Comparison of ENCODE assay signal across 9 cellular contexts in genomic region chr20:41173791-41174341, GRCh38. TPM values are rescaled to one million over a fixed set of nuclear protein-coding genes. Genes with fewer than 3 reads are reported as not detected.
DNase-seq lines count a peak whose midpoint lies in the region; ATAC-seq and TF ChIP-seq lines count a peak whose summit lies in the region.
"Had no signal": no experiment of that assay in that cellular context is flagged by ENCODE, and none has a peak within 500 bp of the region (broad histone marks: within the 10 kb centered on the region; RNA-seq: fewer than 3 reads in every experiment).

No MANE protein-coding gene starts in this region.

- peak in 3 of 7 experiments; percentile 2 to 44 (median 8) for DNase-seq in CD8-positive, alpha-beta T cell
- DNase-seq in RWPE1 (ENCODE audit: low spot score): no peak
- DNase-seq in left ventricle myocardium inferior: no peak
- peak in 1 of 2 donors; percentile 15 for DNase-seq in gastrocnemius medialis
- DNase-seq in HCEC 1CT: no peak

- peaks cover 43% of the 10 kb centered on the region for H3K4me1 Mint-ChIP-seq in CD8-positive, alpha-beta T cell (ENCODE audit: low read depth)

- peaks cover 62% of the 10 kb centered on the region for H3K36me3 ChIP-seq in CD8-positive, alpha-beta T cell (ENCODE audit: insufficient read depth, low read length)
- H3K36me3 ChIP-seq in left ventricle myocardium inferior (peaks cover 48% of the 10 kb centered on the region), gastrocnemius medialis (peaks cover 0 to 26% of the 10 kb centered on the region in 2 donors)

- CTCF ChIA-PET in CD8-positive, alpha-beta T cell (lab: Charles Lee): interaction anchor here (0.6 to 8.2 kb wide), 20 partner anchors 9 to 171 kb away, joined by 3 to 94 read pairs (median 8); partner anchors contain the start of genes LPIN3 and PLCG1
- CTCF ChIA-PET in RWPE1 (lab: Yijun Ruan, JAX): interaction anchor here (0.6 to 3.1 kb wide), 26 partner anchors 8 to 255 kb away, joined by 3 to 96 read pairs (median 6); partner anchors contain the start of genes LPIN3 and PLCG1

- peaks cover 15% of the 10 kb centered on the region for H3K4me1 ChIP-seq in CD8-positive, alpha-beta T cell (ENCODE audit: insufficient read depth, low read length)
- H3K4me1 ChIP-seq in left ventricle myocardium inferior (peaks cover 77% of the 10 kb centered on the region), gastrocnemius medialis (peaks cover 66 to 71% of the 10 kb centered on the region in 2 donors)

- TF ChIP-seq CTCF in CD8-positive, alpha-beta T cell (IDR thresholded peaks at IDR 0.05): no peak
- no peak for TF ChIP-seq CTCF in RWPE1 (conservative IDR thresholded peaks at IDR 0.05; ENCODE audit: low read depth)
- no peak for TF ChIP-seq CTCF in left ventricle myocardium inferior (IDR thresholded peaks at IDR 0.05; ENCODE audit: borderline replicate concordance)
- no peak for TF ChIP-seq CTCF in gastrocnemius medialis (IDR thresholded peaks at IDR 0.05 in 4 of 5, conservative IDR thresholded peaks at IDR 0.05 in 1 of 5)

- H3K27me3 Mint-ChIP-seq in CD8-positive, alpha-beta T cell (ENCODE audit: low read depth): no peaks in the 10 kb centered on the region
- H3K27me3 Mint-ChIP-seq: activated naive CD4-positive, alpha-beta T cell treated with anti-CD3 and anti-CD28 coated beads, Interleukin-2, amount 50 U/mL, for 24 hours had no signal

- H3K36me3 Mint-ChIP-seq in CD8-positive, alpha-beta T cell: peaks cover 84% of the 10 kb centered on the region

- H3K9me3 ChIP-seq in CD8-positive, alpha-beta T cell (ENCODE audit: low read length): no peaks in the 10 kb centered on the region
- H3K9me3 ChIP-seq in left ventricle myocardium inferior (replicated peaks) (no peaks in the 10 kb centered on the region), gastrocnemius medialis (no peaks in the 10 kb centered on the region)

- intact Hi-C loops in CD8-positive, alpha-beta T cell (cut with DNase I, micrococcal nuclease): loop anchor here (1.0 to 5.0 kb wide), 5 partner anchors 37 to 205 kb away; partner anchors contain the start of genes LPIN3 (in 2 of the 2) and PLCG1 (in 1 of the 2)
- intact Hi-C loops in left ventricle myocardium inferior (cut with micrococcal nuclease) (loop anchor here (5.0 kb wide), 1 partner anchor 163 kb away; no protein-coding TSS in a partner anchor), gastrocnemius medialis (cut with DNase I; ENCODE audit: low total_unique reads) (loop anchor here (1.0 to 5.0 kb wide), 4 partner anchors 37 to 237 kb away; partner anchors contain the start of genes LPIN3 and PLCG1)

- peak overlapping the region; percentile 81 for H3K27ac Mint-ChIP-seq in CD8-positive, alpha-beta T cell

- no peaks in the 10 kb centered on the region for H3K27me3 ChIP-seq in CD8-positive, alpha-beta T cell (ENCODE audit: insufficient read depth, low read length)
- H3K27me3 ChIP-seq in left ventricle myocardium inferior (ENCODE audit: low read depth) (no peaks in the 10 kb centered on the region), gastrocnemius medialis (no peaks in the 10 kb centered on the region)

- in situ Hi-C loops in gastrocnemius medialis (cut with MboI; ENCODE audit: low sequenced_read_pairs in 4 of 4): loop anchor here (5.0 to 10.0 kb wide), 3 partner anchors 51 to 168 kb away; partner anchors contain the start of gene LPIN3 (in 2 of the 4)

- no peak for TF ChIP-seq POLR2A in gastrocnemius medialis (IDR thresholded peaks at IDR 0.05)

- no peak overlapping the region for H3K4me3 Mint-ChIP-seq in CD8-positive, alpha-beta T cell
- H3K4me3 Mint-ChIP-seq: activated naive CD4-positive, alpha-beta T cell treated with anti-CD3 and anti-CD28 coated beads, Interleukin-2, amount 50 U/mL, for 24 hours had no signal

- no peak overlapping the region for H3K27ac ChIP-seq in CD8-positive, alpha-beta T cell (ENCODE audit: low read depth, low read length)
- H3K27ac ChIP-seq in RWPE1 (peak overlapping the region; percentile 76), left ventricle myocardium inferior (replicated peaks) (peak overlapping the region; percentile 89), gastrocnemius medialis (peak overlapping the region; percentile 68 to 80 (median 76))

- ATAC-seq in CD8-positive, alpha-beta T cell: no peak
- ATAC-seq in gastrocnemius medialis (no peak), GM19324 (IDR thresholded peaks at IDR 0.05; ENCODE audit: low FRiP score, unreplicated experiment) (no peak), GM19035 (IDR thresholded peaks at IDR 0.05; ENCODE audit: unreplicated experiment) (no peak), GM21825 (IDR thresholded peaks at IDR 0.05; ENCODE audit: unreplicated experiment) (no peak)

- H3K9me3 Mint-ChIP-seq in CD8-positive, alpha-beta T cell: no peaks in the 10 kb centered on the region
- H3K9me3 Mint-ChIP-seq: activated naive CD4-positive, alpha-beta T cell treated with anti-CD3 and anti-CD28 coated beads, Interleukin-2, amount 50 U/mL, for 24 hours had no signal

- H3K4me3 ChIP-seq in CD8-positive, alpha-beta T cell (ENCODE audit: low read depth, low read length): no peak overlapping the region
- no peak overlapping the region for H3K4me3 ChIP-seq in left ventricle myocardium inferior
- no peak overlapping the region for H3K4me3 ChIP-seq in gastrocnemius medialis

- POLR2A ChIA-PET in CD8-positive, alpha-beta T cell (lab: Charles Lee): interaction anchor here (0.8 to 3.3 kb wide), 2 partner anchors 16 to 17 kb away, joined by 3 to 16 read pairs; no protein-coding TSS in a partner anchor
- POLR2A ChIA-PET in RWPE1 (lab: Yijun Ruan, JAX; ENCODE audit: low non-redundant PET): no interaction called here

RNA-seq across cellular contexts. Expression of gene PLCG1, which starts 36.5 kb away (rescaled TPM):
- total RNA-seq in CD8-positive, alpha-beta T cell: 100 to 1,000 TPM; 335 to 366 TPM
- total RNA-seq in left ventricle myocardium inferior: 46.1 TPM
- total RNA-seq in gastrocnemius medialis: 10 to 100 TPM; 19.9 to 58.0 (median 35.0) TPM
